In the genomic region with DNA sequence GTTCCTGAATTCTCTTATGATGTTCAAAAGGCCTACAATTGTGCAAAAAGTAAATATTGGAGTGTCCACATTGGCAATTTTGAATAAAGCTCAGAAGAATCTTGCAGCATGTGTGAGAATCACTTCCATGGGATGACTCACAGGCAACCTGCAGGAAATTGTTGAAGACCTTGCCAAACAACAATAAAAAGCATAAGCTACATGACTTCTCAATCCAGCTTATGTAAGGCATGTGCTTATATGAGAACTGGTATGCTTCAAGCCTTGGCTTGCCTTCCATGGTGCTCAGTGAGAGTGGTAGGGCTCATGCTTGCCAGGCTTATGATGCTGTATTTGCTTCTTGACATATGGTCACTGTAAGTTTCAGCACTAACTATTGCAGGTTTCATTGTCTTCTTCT, we compare ENCODE assay signal across 1 cellular context.
TF ChIP-seq lines count a peak whose summit lies in the region.

No MANE protein-coding gene starts in this region.

TF ChIP-seq in endothelial cell of umbilical vein, 7 proteins besides CTCF, POLR2A, EP300 and RAD21:
- no peak for TF ChIP-seq MYC (IDR thresholded peaks at IDR 0.05; ENCODE audit: low read depth, low read length)
- TF ChIP-seq, protein P1, sequence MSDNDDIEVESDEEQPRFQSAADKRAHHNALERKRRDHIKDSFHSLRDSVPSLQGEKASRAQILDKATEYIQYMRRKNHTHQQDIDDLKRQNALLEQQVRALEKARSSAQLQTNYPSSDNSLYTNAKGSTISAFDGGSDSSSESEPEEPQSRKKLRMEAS (IDR thresholded peaks at IDR 0.05; ENCODE audit: insufficient read depth, insufficient read length), result no peak
- TF ChIP-seq POLR2AphosphoS5 (IDR thresholded peaks at IDR 0.05; ENCODE audit: insufficient read depth, low read depth, low read length), result no peak
- no peak for TF ChIP-seq GATA2 (IDR thresholded peaks at IDR 0.05; ENCODE audit: insufficient read depth, insufficient read length, low read depth, low read length)
- peak; percentile 46 for TF ChIP-seq FOS (IDR thresholded peaks at IDR 0.05; ENCODE audit: borderline replicate concordance, insufficient read depth, low read length)
- peak; percentile 45 for TF ChIP-seq JUN (IDR thresholded peaks at IDR 0.05; ENCODE audit: borderline replicate concordance, insufficient read depth, insufficient read length, low read depth)
- no peak for TF ChIP-seq EZH2 (IDR thresholded peaks at IDR 0.05; ENCODE audit: borderline replicate concordance, low read depth, low read length, severe bottlenecking)
